ENCODE assay signal across 10 cellular contexts in the genomic region with DNA sequence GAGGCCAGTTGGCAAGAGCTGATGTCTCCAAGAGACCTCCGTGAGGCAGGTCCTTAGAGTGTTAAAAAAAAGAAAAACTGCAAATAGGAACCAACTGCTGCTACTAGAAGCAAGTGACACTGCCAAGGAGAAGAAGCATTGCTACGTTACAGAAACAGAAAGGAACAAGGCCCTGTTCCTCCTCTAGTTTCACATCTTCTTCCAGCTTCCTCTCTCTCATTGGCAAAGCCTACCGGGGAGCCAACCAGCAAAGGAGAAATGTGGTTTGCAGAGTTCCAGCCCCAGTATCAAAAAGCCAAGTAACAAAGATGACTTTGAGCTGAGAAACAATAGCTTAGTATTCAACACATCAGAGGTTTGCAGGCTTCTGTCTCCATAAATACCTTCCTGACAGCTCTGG.
A peak's percentile ranks its signal among the peaks of the same experiment; 100 is the strongest.
DNase-seq lines count a peak whose midpoint lies in the region; ATAC-seq, FAIRE-seq and TF ChIP-seq lines count a peak whose summit lies in the region.
"Had no signal": no experiment of that assay in that cellular context is flagged by ENCODE, and none has a peak within 500 bp of the region (broad histone marks: within the 10 kb centered on the region; RNA-seq: fewer than 3 reads in every experiment).

No MANE protein-coding gene starts in this region.

- FAIRE-seq in urothelium cell line (lab: Jason Lieb, UNC): no peak

- H3K9me3 Mint-ChIP-seq in naive thymus-derived CD8-positive, alpha-beta T cell: peaks cover 0 to 5% (median 0%) of the 10 kb centered on the region in 9 donors
- H3K9me3 Mint-ChIP-seq in activated CD4-positive, alpha-beta memory T cell treated with anti-CD3 and anti-CD28 coated beads for 36 hours: no peaks in the 10 kb centered on the region

- DNase-seq in left lung (no peak), HuH-7 (ENCODE audit: low spot score) (no peak), urothelium cell line (ENCODE audit: low spot score) (no peak)
- DNase-seq in naive thymus-derived CD8-positive, alpha-beta T cell: no peak
- DNase-seq in activated CD4-positive, alpha-beta memory T cell treated with anti-CD3 and anti-CD28 coated beads for 36 hours: no peak
- DNase-seq: heart right ventricle, ovary had no signal

- H3K27ac ChIP-seq in left lung: no peak overlapping the region
- H3K27ac ChIP-seq: ovary had no signal

- no peaks in the 10 kb centered on the region for H3K27me3 Mint-ChIP-seq in naive thymus-derived CD8-positive, alpha-beta T cell
- H3K27me3 Mint-ChIP-seq in activated CD4-positive, alpha-beta memory T cell treated with anti-CD3 and anti-CD28 coated beads for 36 hours: no peaks in the 10 kb centered on the region

- no peaks in the 10 kb centered on the region for H3K9me3 ChIP-seq in left lung
- H3K9me3 ChIP-seq: heart right ventricle, ovary had no signal

- intact Hi-C loops in left lung (cut with DNase I): no loop called here
- intact Hi-C loops in activated CD4-positive, alpha-beta memory T cell treated with anti-CD3 and anti-CD28 coated beads for 36 hours (cut with micrococcal nuclease): no loop called here

- peaks cover 0 to 7% (median 0%) of the 10 kb centered on the region in 4 donors for H3K4me1 Mint-ChIP-seq in naive thymus-derived CD8-positive, alpha-beta T cell
- H3K4me1 Mint-ChIP-seq in activated CD4-positive, alpha-beta memory T cell treated with anti-CD3 and anti-CD28 coated beads for 36 hours (ENCODE audit: low read depth): no peaks in the 10 kb centered on the region

- no peaks in the 10 kb centered on the region for H3K27me3 ChIP-seq in left lung
- H3K27me3 ChIP-seq: heart right ventricle, ovary had no signal

- POLR2A ChIA-PET in naive thymus-derived CD8-positive, alpha-beta T cell (lab: Charles Lee): no interaction called here
- POLR2A ChIA-PET in activated CD4-positive, alpha-beta memory T cell treated with anti-CD3 and anti-CD28 coated beads for 36 hours (lab: Charles Lee): no interaction called here

- no peak overlapping the region for H3K27ac Mint-ChIP-seq in naive thymus-derived CD8-positive, alpha-beta T cell
- H3K27ac Mint-ChIP-seq in activated CD4-positive, alpha-beta memory T cell treated with anti-CD3 and anti-CD28 coated beads for 36 hours: no peak overlapping the region

- no peaks in the 10 kb centered on the region for H3K36me3 ChIP-seq in left lung
- H3K36me3 ChIP-seq: heart right ventricle, ovary had no signal

- no peaks in the 10 kb centered on the region for H3K36me3 Mint-ChIP-seq in naive thymus-derived CD8-positive, alpha-beta T cell
- no peaks in the 10 kb centered on the region for H3K36me3 Mint-ChIP-seq in activated CD4-positive, alpha-beta memory T cell treated with anti-CD3 and anti-CD28 coated beads for 36 hours

- no peaks in the 10 kb centered on the region for H3K4me1 ChIP-seq in left lung

- H3K4me3 Mint-ChIP-seq in naive thymus-derived CD8-positive, alpha-beta T cell: no peak overlapping the region
- H3K4me3 Mint-ChIP-seq in activated CD4-positive, alpha-beta memory T cell treated with anti-CD3 and anti-CD28 coated beads for 36 hours: no peak overlapping the region

- no peak overlapping the region for H3K4me3 ChIP-seq in left lung
- H3K4me3 ChIP-seq: heart right ventricle, ovary had no signal

- TF ChIP-seq CTCF in left lung (IDR thresholded peaks at IDR 0.05): no peak

- CTCF ChIA-PET in activated CD4-positive, alpha-beta memory T cell treated with anti-CD3 and anti-CD28 coated beads for 36 hours (lab: Charles Lee): interaction anchor here (0.6 kb wide), 1 partner anchor 9 kb away, joined by 3 read pairs; no protein-coding TSS in a partner anchor

- peak; percentile 93 for ATAC-seq in GM18858 (IDR thresholded peaks at IDR 0.05; ENCODE audit: unreplicated experiment)
- peak; percentile 94 for ATAC-seq in GM21825 (IDR thresholded peaks at IDR 0.05; ENCODE audit: unreplicated experiment)
- peak; percentile 91 for ATAC-seq in HG03565 (IDR thresholded peaks at IDR 0.05; ENCODE audit: unreplicated experiment)
- ATAC-seq in left lung: peak; percentile 75
- no peak for ATAC-seq in naive thymus-derived CD8-positive, alpha-beta T cell

Comparison
In these comparisons a context has a peak if more than half of its experiments do, and no peak if none do; other contexts are left out.
1. ATAC-seq: peak in GM18858 (single experiment), GM21825 (single experiment), HG03565 (single experiment) and left lung (single experiment); none in naive thymus-derived CD8-positive, alpha-beta T cell (0 of 2).